In the genomic region with DNA sequence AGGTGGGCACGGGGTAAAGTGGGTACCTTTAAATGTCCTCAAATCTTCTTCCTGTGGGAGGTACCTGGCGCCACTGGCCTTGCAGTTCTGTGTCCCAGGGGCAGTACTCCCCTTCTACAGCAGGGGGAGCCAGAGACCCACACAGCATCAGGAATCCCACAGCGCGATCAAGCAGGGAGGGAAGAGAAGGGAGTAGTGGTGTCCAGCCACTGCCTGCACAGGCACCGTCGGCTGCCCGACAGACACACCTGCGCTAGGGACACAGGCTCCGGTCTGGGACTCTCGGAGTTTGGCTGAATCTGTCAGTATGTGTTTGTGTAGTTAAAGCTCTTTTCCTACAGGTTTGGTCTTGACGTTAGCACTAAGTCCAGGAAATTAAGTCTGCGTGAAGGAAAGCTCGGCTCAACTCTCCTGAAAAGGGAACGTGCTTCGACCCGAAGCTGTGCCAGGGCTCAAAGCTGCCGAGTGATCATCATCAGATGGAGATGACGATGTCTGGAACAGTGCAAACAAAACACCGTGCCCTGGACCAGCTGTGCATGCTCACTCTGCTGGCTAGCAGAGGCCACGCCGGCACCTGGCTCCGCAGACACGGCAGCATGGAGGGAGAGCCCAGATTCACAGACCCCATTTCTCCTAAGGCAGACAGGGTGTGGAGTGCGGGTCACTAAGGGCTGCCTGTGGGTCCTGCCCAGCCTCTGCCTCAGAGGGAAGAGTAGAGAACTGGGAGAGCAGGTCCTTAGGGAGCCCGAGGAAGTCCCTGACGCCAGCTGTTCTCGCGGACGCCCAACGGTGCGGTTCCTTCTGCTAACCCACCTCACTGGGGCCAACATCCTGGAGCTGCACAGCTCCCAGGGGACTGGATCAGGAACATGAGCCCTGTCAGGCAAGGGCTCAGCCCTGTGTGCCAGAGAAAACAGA, we compare ENCODE assay signal across 8 cellular contexts. TPM values are rescaled to one million over a fixed set of nuclear protein-coding genes. Genes with fewer than 3 reads are reported as not detected.
DNase-seq lines count a peak whose midpoint lies in the region; ATAC-seq and TF ChIP-seq lines count a peak whose summit lies in the region.

No MANE protein-coding gene starts in this region.

- H3K79me2 ChIP-seq in neural progenitor cell (ENCODE audit: low read depth), result no peaks in the 10 kb centered on the region

- H3K27ac ChIP-seq in neural progenitor cell, result no peak overlapping the region

- H3K27ac Mint-ChIP-seq in neural progenitor cell, result peak overlapping the region; percentile 29
- H3K27ac Mint-ChIP-seq in stimulated activated naive CD8-positive, alpha-beta T cell treated with anti-CD3 and anti-CD28 coated beads, Interleukin-15, amount 100 ng/mL, for 72 hours, result no peak overlapping the region

- no peaks in the 10 kb centered on the region for H3K36me3 ChIP-seq in neural progenitor cell

- H3F3A ChIP-seq in neural progenitor cell (ENCODE audit: low read depth), result peaks cover 2% of the 10 kb centered on the region

- TF ChIP-seq CTCF in neural progenitor cell (IDR thresholded peaks at IDR 0.05), result peak; percentile 95

- no peaks in the 10 kb centered on the region for H3K9me3 Mint-ChIP-seq in neural progenitor cell
- no peaks in the 10 kb centered on the region for H3K9me3 Mint-ChIP-seq in stimulated activated naive CD8-positive, alpha-beta T cell treated with anti-CD3 and anti-CD28 coated beads, Interleukin-15, amount 100 ng/mL, for 72 hours

- DNase-seq in NCI-H1417 (lab: John Stamatoyannopoulos, UW) (peak; percentile 59 to 78 (median 64)), NCI-H1417 treated with DMSO at 0.1 percent for 48 hours (lab: John Stamatoyannopoulos, UW) (no peak), KBM-7 (peak; percentile 88), RPMI8226 (peak; percentile 42), fibroblast of the conjunctiva (ENCODE audit: low read depth) (peak; percentile 65), neural progenitor cell (ENCODE audit: low spot score) (peak; percentile 86)
- peak; percentile 67 for DNase-seq in activated T-helper 9 cell treated with anti-CD3 and anti-CD28 coated beads, Interleukin-2, amount 50 U/mL, for 16 hours (ENCODE audit: low read depth)
- peak; percentile 80 to 81 for DNase-seq in stimulated activated naive CD8-positive, alpha-beta T cell treated with anti-CD3 and anti-CD28 coated beads, Interleukin-15, amount 100 ng/mL, for 72 hours

- H3K9ac ChIP-seq in neural progenitor cell, result no peak overlapping the region

- ATAC-seq in stimulated activated naive CD8-positive, alpha-beta T cell treated with anti-CD3 and anti-CD28 coated beads, Interleukin-15, amount 100 ng/mL, for 72 hours, result peak; percentile 90

- no peak overlapping the region for H2AFZ ChIP-seq in neural progenitor cell (replicated peaks)

- no peaks in the 10 kb centered on the region for H3K4me1 ChIP-seq in neural progenitor cell

- peaks cover 3% of the 10 kb centered on the region for H3K27me3 Mint-ChIP-seq in neural progenitor cell (ENCODE audit: insufficient read depth, low read depth)
- H3K27me3 Mint-ChIP-seq in stimulated activated naive CD8-positive, alpha-beta T cell treated with anti-CD3 and anti-CD28 coated beads, Interleukin-15, amount 100 ng/mL, for 72 hours, result no peaks in the 10 kb centered on the region

- no peak overlapping the region for H3K4me3 ChIP-seq in neural progenitor cell

- no peaks in the 10 kb centered on the region for H3K36me3 Mint-ChIP-seq in neural progenitor cell

- no peaks in the 10 kb centered on the region for H3K27me3 ChIP-seq in neural progenitor cell

- no peaks in the 10 kb centered on the region for H3K4me1 Mint-ChIP-seq in neural progenitor cell
- H3K4me1 Mint-ChIP-seq in stimulated activated naive CD8-positive, alpha-beta T cell treated with anti-CD3 and anti-CD28 coated beads, Interleukin-15, amount 100 ng/mL, for 72 hours, result peaks cover 10% of the 10 kb centered on the region

- in situ Hi-C loops in KBM-7 (cut with MboI; ENCODE audit: low pct_unique_long_range_greater_than_20kb, low sequenced_read_pairs), result loop anchor here (10.0 kb wide), 1 partner anchor 244 kb away; a partner anchor contains a TSS

- H3K4me3 Mint-ChIP-seq in neural progenitor cell, result no peak overlapping the region
- no peak overlapping the region for H3K4me3 Mint-ChIP-seq in stimulated activated naive CD8-positive, alpha-beta T cell treated with anti-CD3 and anti-CD28 coated beads, Interleukin-15, amount 100 ng/mL, for 72 hours

- no peaks in the 10 kb centered on the region for H3K9me3 ChIP-seq in neural progenitor cell (ENCODE audit: low read depth)

- no peak overlapping the region for H3K4me2 ChIP-seq in neural progenitor cell

- H4K20me1 ChIP-seq in neural progenitor cell (ENCODE audit: low read depth), result no peaks in the 10 kb centered on the region

RNA-seq across cellular contexts. Expression of a gene that starts 56.0 kb away (rescaled TPM):
- 16.6 and 29.2 TPM in 2 replicates for total RNA-seq in neural progenitor cell (ENCODE audit: low replicate concordance)
